2 cellular contexts compared by ENCODE assay signal in genomic region chr3:184582583-184582982, GRCh38.
TF ChIP-seq lines count a peak whose summit lies in the region.

No MANE protein-coding gene starts in this region.

TF ChIP-seq in HepG2, 621 proteins besides CTCF, POLR2A, EP300 and RAD21 (continued from another document):
- TF ChIP-seq CENPBD1 (CRISPR knock-in tag; IDR thresholded peaks at IDR 0.05; ENCODE audit: borderline replicate concordance, low read depth): no peak
- no peak for TF ChIP-seq ZNF407 (CRISPR knock-in tag; IDR thresholded peaks at IDR 0.05; ENCODE audit: not compliant biosample characterization)
- no peak for TF ChIP-seq ZNF75D (CRISPR knock-in tag; IDR thresholded peaks at IDR 0.05; ENCODE audit: borderline replicate concordance)
- no peak for TF ChIP-seq CREB3 (CRISPR knock-in tag; IDR thresholded peaks at IDR 0.05)
- no peak for TF ChIP-seq WIZ (CRISPR knock-in tag; IDR thresholded peaks at IDR 0.05)
- TF ChIP-seq ZNF776 (CRISPR knock-in tag; IDR thresholded peaks at IDR 0.05): no peak
- TF ChIP-seq ZBTB43 (CRISPR knock-in tag; conservative IDR thresholded peaks at IDR 0.05): no peak
- TF ChIP-seq NFKB2 (CRISPR knock-in tag; IDR thresholded peaks at IDR 0.05; ENCODE audit: borderline replicate concordance): no peak
- TF ChIP-seq ZNF510 (CRISPR knock-in tag; IDR thresholded peaks at IDR 0.05; ENCODE audit: low read depth): no peak
- no peak for TF ChIP-seq RFX3 (CRISPR knock-in tag; IDR thresholded peaks at IDR 0.05)
- TF ChIP-seq ZBTB34 (CRISPR knock-in tag; IDR thresholded peaks at IDR 0.05): no peak
- no peak for TF ChIP-seq ZFP36 (IDR thresholded peaks at IDR 0.05; ENCODE audit: borderline replicate concordance, low read depth, low read length, partially characterized antibody)
- no peak for TF ChIP-seq RARA (CRISPR knock-in tag; IDR thresholded peaks at IDR 0.05)
TF ChIP-seq in HepG2: peak in this region for 0.

TF ChIP-seq in SK-N-SH, 30 proteins besides CTCF, POLR2A, EP300 and RAD21 (continued from another document):
- TF ChIP-seq USF2 (IDR thresholded peaks at IDR 0.05; ENCODE audit: borderline replicate concordance, low read depth, low read length) (no peak), YY1 (IDR thresholded peaks at IDR 0.05; ENCODE audit: low read depth) (no peak), ELF1 (IDR thresholded peaks at IDR 0.05) (no peak), REST (IDR thresholded peaks at IDR 0.05; ENCODE audit: low read depth, low read length) (no peak), POLR2AphosphoS5 (IDR thresholded peaks at IDR 0.05; ENCODE audit: low read depth, low read length) (no peak), NRF1 (IDR thresholded peaks at IDR 0.05; ENCODE audit: low read depth, low read length) (no peak), ZBTB33 (IDR thresholded peaks at IDR 0.05; ENCODE audit: borderline replicate concordance, low read depth) (no peak), GABPA (IDR thresholded peaks at IDR 0.05; ENCODE audit: low read depth) (no peak), FOXJ3 (CRISPR knock-in tag; IDR thresholded peaks at IDR 0.05) (no peak), USF1 (IDR thresholded peaks at IDR 0.05; ENCODE audit: borderline replicate concordance, low read depth) (no peak; the same call in 1 of the 2 replicates), MEF2A (IDR thresholded peaks at IDR 0.05; ENCODE audit: borderline replicate concordance, low read depth) (no peak), FOXM1 (IDR thresholded peaks at IDR 0.05; ENCODE audit: low read depth) (no peak), SIN3A (IDR thresholded peaks at IDR 0.05; ENCODE audit: borderline replicate concordance, low read depth, low read length) (no peak), RXRA (IDR thresholded peaks at IDR 0.05; ENCODE audit: borderline replicate concordance, low read depth) (no peak), FOSL2 (IDR thresholded peaks at IDR 0.05; ENCODE audit: borderline replicate concordance, low read depth) (no peak), MAX (IDR thresholded peaks at IDR 0.05; ENCODE audit: low read depth) (no peak)
